7 cellular contexts compared by ENCODE assay signal in the genomic region with DNA sequence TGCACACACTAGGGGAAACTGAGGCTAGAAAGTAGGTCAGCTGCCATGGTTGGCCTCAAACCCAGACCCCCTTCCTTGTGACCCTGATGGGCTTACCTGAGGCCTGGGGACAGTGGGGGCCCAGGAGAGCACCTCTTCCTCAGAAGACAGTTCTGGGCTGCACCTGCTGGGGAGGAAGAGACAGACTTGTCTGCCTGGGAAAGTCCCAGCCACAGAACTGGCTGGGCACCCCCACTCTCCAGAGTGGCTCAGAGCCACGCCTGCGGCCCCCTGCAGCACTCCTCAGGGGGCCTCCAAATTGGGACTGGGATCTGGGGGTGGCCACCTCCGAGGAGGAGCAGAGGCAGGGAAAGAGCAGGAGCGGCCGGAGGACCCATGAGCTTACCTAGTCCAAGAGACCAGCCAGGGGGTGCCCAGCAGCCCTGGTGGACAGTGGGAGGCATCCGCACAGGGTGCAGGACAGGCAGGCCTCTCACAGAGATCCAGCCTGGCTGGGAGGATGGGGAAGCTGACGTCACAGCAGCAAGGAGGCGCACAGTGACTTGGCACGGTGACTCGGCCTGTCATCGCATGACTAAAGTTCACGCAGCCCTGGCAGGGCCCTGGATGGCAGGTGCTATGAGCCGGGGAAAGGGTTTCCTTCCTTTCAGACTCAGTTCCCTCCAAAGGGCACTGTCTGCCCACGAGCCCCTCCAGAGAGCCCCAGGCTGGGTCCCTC.
DNase-seq lines count a peak whose midpoint lies in the region; ATAC-seq, FAIRE-seq and TF ChIP-seq lines count a peak whose summit lies in the region.
"Not testable (repeated sequence)": the region's sequence is repeated elsewhere in the genome, so short reads cannot be mapped to it uniquely, and the experiment has no call there.

No MANE protein-coding gene starts in this region.

- WGBS in HepG2 (ENCODE audit: low lambda C conversion rate) = 33% methylated on average over 6 of the region's 14 CpGs

- TF ChIP-seq RAD21 in HepG2 (CRISPR knock-in tag; IDR thresholded peaks at IDR 0.05) = not testable (repeated sequence)

- H3K9ac ChIP-seq in HepG2 (ENCODE audit: insufficient read depth, low read depth, low read length) = not testable (repeated sequence)

- not testable (repeated sequence) for TF ChIP-seq CTCF in foreskin keratinocyte (conservative IDR thresholded peaks at IDR 0.05); HepG2 (CRISPR knock-in tag; IDR thresholded peaks at IDR 0.05)

- in situ Hi-C loops in HepG2 (cut with HindIII; ENCODE audit: extremely low pct_ligation_motif_present, low pct_unique_long_range_greater_than_20kb) = not testable (repeated sequence)

- H3K79me2 ChIP-seq in HepG2 (ENCODE audit: insufficient read depth, low read length) = not testable (repeated sequence)

- DNase-seq in RKO (ENCODE audit: low spot score) = peak; percentile 0
- peak; percentile 17 for DNase-seq in activated CD4-positive, alpha-beta memory T cell treated with anti-CD3 and anti-CD28 coated beads for 36 hours
- not testable (repeated sequence) for DNase-seq in foreskin keratinocyte; HepG2 (ENCODE audit: low spot score); naive thymus-derived CD4-positive, alpha-beta T cell; stimulated activated naive CD8-positive, alpha-beta T cell treated with anti-CD3 and anti-CD28 coated beads, Interleukin-15, amount 100 ng/mL, for 72 hours

- not testable (repeated sequence) for TF ChIP-seq POLR2A in HepG2 (IDR thresholded peaks at IDR 0.05; ENCODE audit: insufficient read depth in 1 of 2, low read depth in 2 of 2, low read length in 2 of 2)

- not testable (repeated sequence) for TF ChIP-seq EP300 in HepG2 (IDR thresholded peaks at IDR 0.05; ENCODE audit: low read depth in 2 of 2, low read length in 2 of 2); HepG2 (CRISPR knock-in tag; IDR thresholded peaks at IDR 0.05; ENCODE audit: borderline replicate concordance)

- not testable (repeated sequence) for H3K4me3 ChIP-seq in HepG2 (replicated peaks in 1 of 3; ENCODE audit: insufficient read depth in 1 of 3, low read depth in 2 of 3, low read length in 3 of 3); naive thymus-derived CD4-positive, alpha-beta T cell (ENCODE audit: low read length)

- H3K4me1 Mint-ChIP-seq in activated CD4-positive, alpha-beta memory T cell treated with anti-CD3 and anti-CD28 coated beads for 36 hours (ENCODE audit: low read depth); naive thymus-derived CD4-positive, alpha-beta T cell; stimulated activated naive CD8-positive, alpha-beta T cell treated with anti-CD3 and anti-CD28 coated beads, Interleukin-15, amount 100 ng/mL, for 72 hours: not testable (repeated sequence)

- not testable (repeated sequence) for H3K36me3 ChIP-seq in HepG2 (replicated peaks in 1 of 2; ENCODE audit: control insufficient read depth in 1 of 2, insufficient read depth in 2 of 2, low read length in 2 of 2); naive thymus-derived CD4-positive, alpha-beta T cell (ENCODE audit: control insufficient read depth in 2 of 3, insufficient read depth in 3 of 3, low read length in 3 of 3)

- not testable (repeated sequence) for BruUV-seq in HepG2 (replicated peaks; lab: Mats Ljungman, UMichigan)

- H2AFZ ChIP-seq in HepG2 (ENCODE audit: low read length) = not testable (repeated sequence)

- H3K9me3 Mint-ChIP-seq in activated CD4-positive, alpha-beta memory T cell treated with anti-CD3 and anti-CD28 coated beads for 36 hours; naive thymus-derived CD4-positive, alpha-beta T cell; stimulated activated naive CD8-positive, alpha-beta T cell treated with anti-CD3 and anti-CD28 coated beads, Interleukin-15, amount 100 ng/mL, for 72 hours: not testable (repeated sequence)

- H3K27me3 ChIP-seq in foreskin keratinocyte; HepG2 (ENCODE audit: control insufficient read depth in 1 of 2, insufficient read depth in 2 of 2, low read length in 2 of 2); naive thymus-derived CD4-positive, alpha-beta T cell (ENCODE audit: control insufficient read depth in 2 of 2, insufficient read depth in 2 of 2, low read length in 2 of 2): not testable (repeated sequence)

- not testable (repeated sequence) for H3K27me3 Mint-ChIP-seq in activated CD4-positive, alpha-beta memory T cell treated with anti-CD3 and anti-CD28 coated beads for 36 hours; naive thymus-derived CD4-positive, alpha-beta T cell; stimulated activated naive CD8-positive, alpha-beta T cell treated with anti-CD3 and anti-CD28 coated beads, Interleukin-15, amount 100 ng/mL, for 72 hours

- intact Hi-C loops in activated CD4-positive, alpha-beta memory T cell treated with anti-CD3 and anti-CD28 coated beads for 36 hours (cut with micrococcal nuclease); HepG2 (cut with micrococcal nuclease; ENCODE audit: unreplicated experiment); naive thymus-derived CD4-positive, alpha-beta T cell (cut with micrococcal nuclease): not testable (repeated sequence)

- CTCF ChIA-PET in activated CD4-positive, alpha-beta memory T cell treated with anti-CD3 and anti-CD28 coated beads for 36 hours (lab: Charles Lee); HepG2 (lab: Yijun Ruan, JAX; ENCODE audit: low intra/inter-chr PET ratio, low total read pairs); naive thymus-derived CD4-positive, alpha-beta T cell (lab: Charles Lee): not testable (repeated sequence)

- not testable (repeated sequence) for H3K36me3 Mint-ChIP-seq in activated CD4-positive, alpha-beta memory T cell treated with anti-CD3 and anti-CD28 coated beads for 36 hours; naive thymus-derived CD4-positive, alpha-beta T cell

- not testable (repeated sequence) for H3K9me3 ChIP-seq in HepG2 (ENCODE audit: low read length); naive thymus-derived CD4-positive, alpha-beta T cell (ENCODE audit: control insufficient read depth in 2 of 3, low read length in 3 of 3)

- not testable (repeated sequence) for H3K27ac ChIP-seq in foreskin keratinocyte; HepG2 (ENCODE audit: extremely low read length, insufficient read depth, low read length); naive thymus-derived CD4-positive, alpha-beta T cell (ENCODE audit: low read depth, low read length)

- H3K4me2 ChIP-seq in HepG2 (ENCODE audit: low read depth, low read length) = not testable (repeated sequence)

- POLR2A ChIA-PET in activated CD4-positive, alpha-beta memory T cell treated with anti-CD3 and anti-CD28 coated beads for 36 hours (lab: Charles Lee); HepG2 (lab: Yijun Ruan, JAX); naive thymus-derived CD4-positive, alpha-beta T cell (lab: Charles Lee): not testable (repeated sequence)

- ATAC-seq in GM18868 (IDR thresholded peaks at IDR 0.05; ENCODE audit: unreplicated experiment) = peak; percentile 53
- peak; percentile 41 for ATAC-seq in foreskin keratinocyte
- peak; percentile 35 for ATAC-seq in HepG2
- ATAC-seq in naive thymus-derived CD4-positive, alpha-beta T cell = peak; percentile 61
- peak; percentile 19 for ATAC-seq in stimulated activated naive CD8-positive, alpha-beta T cell treated with anti-CD3 and anti-CD28 coated beads, Interleukin-15, amount 100 ng/mL, for 72 hours

- H4K20me1 ChIP-seq in HepG2 (ENCODE audit: insufficient read depth, low read length) = not testable (repeated sequence)

- FAIRE-seq in HepG2 (lab: Jason Lieb, UNC) = not testable (repeated sequence)

- H3K27ac Mint-ChIP-seq in activated CD4-positive, alpha-beta memory T cell treated with anti-CD3 and anti-CD28 coated beads for 36 hours; naive thymus-derived CD4-positive, alpha-beta T cell: not testable (repeated sequence)
- peak overlapping the region in 1 of 2 donors; percentile 86 for H3K27ac Mint-ChIP-seq in stimulated activated naive CD8-positive, alpha-beta T cell treated with anti-CD3 and anti-CD28 coated beads, Interleukin-15, amount 100 ng/mL, for 72 hours

- H3K4me1 ChIP-seq in foreskin keratinocyte; HepG2 (ENCODE audit: insufficient read depth, low read length); naive thymus-derived CD4-positive, alpha-beta T cell (ENCODE audit: control insufficient read depth in 2 of 2, insufficient read depth in 2 of 2, low read length in 2 of 2): not testable (repeated sequence)

- H3K4me3 Mint-ChIP-seq in activated CD4-positive, alpha-beta memory T cell treated with anti-CD3 and anti-CD28 coated beads for 36 hours; naive thymus-derived CD4-positive, alpha-beta T cell: not testable (repeated sequence)
- H3K4me3 Mint-ChIP-seq in stimulated activated naive CD8-positive, alpha-beta T cell treated with anti-CD3 and anti-CD28 coated beads, Interleukin-15, amount 100 ng/mL, for 72 hours = peak overlapping the region in 1 of 2 donors; percentile 21

TF ChIP-seq in HepG2, 621 proteins besides CTCF, POLR2A, EP300 and RAD21:
- TF ChIP-seq CREB1 (IDR thresholded peaks at IDR 0.05) = peak; percentile 86
- TF ChIP-seq CREB1 (CRISPR knock-in tag; IDR thresholded peaks at IDR 0.05) = not testable (repeated sequence)
